10 cellular contexts compared by ENCODE assay signal in the genomic region with DNA sequence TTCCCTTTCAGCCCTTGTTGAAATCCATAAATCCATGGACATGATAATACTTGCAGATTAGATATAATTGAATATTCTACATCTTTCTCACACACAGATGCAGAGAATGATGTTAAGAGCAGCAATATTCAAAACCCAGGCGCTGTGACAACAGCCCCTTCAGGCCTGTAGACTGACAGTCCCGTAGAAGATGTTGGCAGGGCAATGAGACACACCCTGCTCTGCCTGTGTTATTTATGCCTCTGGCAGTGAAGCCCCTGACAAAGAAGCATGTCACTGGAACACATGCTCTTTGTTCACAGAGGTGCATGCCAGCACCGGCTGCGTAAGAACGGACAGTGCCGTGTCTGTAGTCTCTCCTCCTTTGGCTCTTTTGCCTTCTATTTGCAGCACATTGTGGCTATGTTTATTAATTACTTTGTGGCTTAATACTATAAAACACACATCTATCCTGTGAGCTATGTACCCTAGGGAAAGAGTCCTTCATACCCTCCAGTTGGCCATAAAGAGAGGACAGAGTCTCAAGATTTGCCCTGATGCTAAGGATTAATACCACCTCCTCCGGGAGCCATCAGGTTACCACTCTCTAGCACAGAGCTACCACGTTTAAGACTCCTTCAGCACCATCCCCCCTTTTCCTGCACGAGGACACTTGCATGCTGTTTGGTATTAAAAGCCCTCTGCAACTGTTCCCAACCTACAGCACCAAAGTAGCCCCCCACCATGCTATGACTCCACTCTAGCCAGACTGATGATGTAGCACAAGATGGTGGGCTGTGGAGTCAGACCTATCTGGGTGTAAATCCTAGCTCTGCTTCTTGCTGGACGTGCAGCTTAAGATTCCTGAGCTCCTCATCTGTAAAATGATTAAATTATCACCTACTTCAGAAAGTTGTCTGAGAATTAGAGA. TPM values are rescaled to one million over a fixed set of nuclear protein-coding genes. Genes with fewer than 3 reads are reported as not detected.
DNase-seq lines count a peak whose midpoint lies in the region; ATAC-seq and TF ChIP-seq lines count a peak whose summit lies in the region.
"Had no signal": no experiment of that assay in that cellular context is flagged by ENCODE, and none has a peak within 500 bp of the region (broad histone marks: within the 10 kb centered on the region; RNA-seq: fewer than 3 reads in every experiment).

No MANE protein-coding gene starts in this region.

- no peak overlapping the region for H3K9ac ChIP-seq in neural cell (ENCODE audit: low read length)

- intact Hi-C loops in CD4-positive, alpha-beta T cell (cut with DNase I, micrococcal nuclease) = loop anchor here (1.0 to 10.0 kb wide), 6 partner anchors 51 to 1124 kb away; a partner anchor contains a TSS

- H3K4me3 Mint-ChIP-seq in CD4-positive, alpha-beta T cell = peak overlapping the region; percentile 93
- no peak overlapping the region for H3K4me3 Mint-ChIP-seq in GM23338

- H3K4me1 Mint-ChIP-seq in CD4-positive, alpha-beta T cell (ENCODE audit: low read depth) = peaks cover 55% of the 10 kb centered on the region
- H3K4me1 Mint-ChIP-seq in GM23338 = peaks cover 6% of the 10 kb centered on the region

- H3K4me2 ChIP-seq in neural cell (ENCODE audit: low read length) (no peak overlapping the region), GM23338 (no peak overlapping the region)

- H3F3A ChIP-seq in neural cell (ENCODE audit: insufficient read depth, low read length, poor library complexity, severe bottlenecking) (no peaks in the 10 kb centered on the region), GM23338 (replicated peaks; ENCODE audit: low read depth) (no peaks in the 10 kb centered on the region)

- H3K36me3 ChIP-seq in neural cell (ENCODE audit: insufficient read depth, low read length) (no peaks in the 10 kb centered on the region), GM23338 (ENCODE audit: insufficient read depth) (no peaks in the 10 kb centered on the region)

- no peaks in the 10 kb centered on the region for H3K27me3 ChIP-seq in CD4-positive, alpha-beta T cell (ENCODE audit: control insufficient read depth, insufficient read depth, low read length)
- H3K27me3 ChIP-seq in neural cell (ENCODE audit: insufficient read depth, low read depth, low read length) (peaks cover 13% of the 10 kb centered on the region), GM23338 (ENCODE audit: insufficient read depth) (peaks cover 83% of the 10 kb centered on the region)

- no peak for TF ChIP-seq EP300 in neural cell (conservative IDR thresholded peaks at IDR 0.05; ENCODE audit: poor library complexity, severe bottlenecking)

- H3K27ac Mint-ChIP-seq in CD4-positive, alpha-beta T cell = peak overlapping the region; percentile 89
- H3K27ac Mint-ChIP-seq in GM23338 = no peak overlapping the region

- TF ChIP-seq CTCF in CD4-positive, alpha-beta T cell (IDR thresholded peaks at IDR 0.05) = no peak
- no peak for TF ChIP-seq CTCF in epithelial cell of esophagus (IDR thresholded peaks at IDR 0.05; ENCODE audit: insufficient read depth, low read depth, low read length, missing control alignments)
- no peak for TF ChIP-seq CTCF in neural cell (IDR thresholded peaks at IDR 0.05; ENCODE audit: poor library complexity, severe bottlenecking)
- no peak for TF ChIP-seq CTCF in GM23338 (conservative IDR thresholded peaks at IDR 0.05; ENCODE audit: low read depth in 2 of 2)

- no peaks in the 10 kb centered on the region for H3K9me3 Mint-ChIP-seq in CD4-positive, alpha-beta T cell
- peaks cover 3% of the 10 kb centered on the region; the same call in 1 of the 3 replicates for H3K9me3 Mint-ChIP-seq in GM23338

- peaks cover 5% of the 10 kb centered on the region; the same call in 1 of the 2 replicates for H3K4me1 ChIP-seq in GM23338 (ENCODE audit: insufficient read depth)

- peaks cover 4% of the 10 kb centered on the region for H3K36me3 Mint-ChIP-seq in CD4-positive, alpha-beta T cell (ENCODE audit: low read depth)
- peaks cover 8% of the 10 kb centered on the region; the same call in 1 of the 3 replicates for H3K36me3 Mint-ChIP-seq in GM23338 (ENCODE audit: low read depth)

- H2AFZ ChIP-seq in neural cell (ENCODE audit: low read depth, low read length) (peak overlapping the region; percentile 33), GM23338 (no peak overlapping the region)

- no peaks in the 10 kb centered on the region for H3K27me3 Mint-ChIP-seq in CD4-positive, alpha-beta T cell
- H3K27me3 Mint-ChIP-seq in GM23338 (ENCODE audit: insufficient read depth, low read depth, poor library complexity) = peaks cover 70% of the 10 kb centered on the region

- POLR2A ChIA-PET in CD4-positive, alpha-beta T cell (lab: Charles Lee) = interaction anchor here (0.6 to 6.9 kb wide), 9 partner anchors 11 to 275 kb away, joined by 3 to 181 read pairs (median 17); a partner anchor contains a TSS

- no peak overlapping the region for H3K27ac ChIP-seq in CD4-positive, alpha-beta T cell (ENCODE audit: low read depth, low read length)
- no peak overlapping the region for H3K27ac ChIP-seq in neural cell (ENCODE audit: low read length)
- H3K27ac ChIP-seq in GM23338 (ENCODE audit: low read depth) = no peak overlapping the region

- no peak for ATAC-seq in CD4-positive, alpha-beta T cell (ENCODE audit: poor library complexity)
- ATAC-seq in GM23338 (no peak), HG03378 (IDR thresholded peaks at IDR 0.05; ENCODE audit: unreplicated experiment) (no peak)

- no peaks in the 10 kb centered on the region for H4K20me1 ChIP-seq in neural cell (ENCODE audit: insufficient read depth)
- peaks cover 16% of the 10 kb centered on the region for H4K20me1 ChIP-seq in GM23338 (replicated peaks; ENCODE audit: insufficient read depth)

- CTCF ChIA-PET in CD4-positive, alpha-beta T cell (lab: Charles Lee) = interaction anchor here (1.3 to 7.1 kb wide), 2 partner anchors 59 to 64 kb away, joined by 3 to 74 read pairs; a partner anchor contains a TSS

- no peak for DNase-seq in CD4-positive, alpha-beta T cell
- peak; percentile 18 for DNase-seq in NCI-H82 treated with DMSO at 0.1 percent for 48 hours (lab: John Stamatoyannopoulos, UW; ENCODE audit: unreplicated experiment)
- DNase-seq in epithelial cell of esophagus (ENCODE audit: low read depth) = peak; percentile 33
- no peak for DNase-seq in GM23338 (ENCODE audit: low spot score)
- DNase-seq in NCI-H1436 (lab: John Stamatoyannopoulos, UW) = no peak
- DNase-seq in NOMO-1 (lab: John Stamatoyannopoulos, UW; ENCODE audit: unreplicated experiment in 2 of 2) = no peak

- peaks cover 13% of the 10 kb centered on the region for H3K79me2 ChIP-seq in neural cell (replicated peaks; ENCODE audit: insufficient read depth, low read length)
- peaks cover 12% of the 10 kb centered on the region for H3K79me2 ChIP-seq in GM23338 (replicated peaks; ENCODE audit: insufficient read depth)

- H3K9me2 ChIP-seq in neural cell (ENCODE audit: insufficient read depth, low read length) = no peaks in the 10 kb centered on the region
- H3K9me2 ChIP-seq in GM23338 (ENCODE audit: insufficient read depth) = no peaks in the 10 kb centered on the region

- no peak for TF ChIP-seq RAD21 in neural cell (conservative IDR thresholded peaks at IDR 0.05)

- H3K4me3 ChIP-seq in epithelial cell of esophagus (ENCODE audit: low read length) (no peak overlapping the region), neural cell (ENCODE audit: low read length) (no peak overlapping the region), GM23338 (no peak overlapping the region)

- no peaks in the 10 kb centered on the region for H3K9me3 ChIP-seq in CD4-positive, alpha-beta T cell (ENCODE audit: control insufficient read depth, low read length)
- no peaks in the 10 kb centered on the region for H3K9me3 ChIP-seq in neural cell (ENCODE audit: low read length)

TF ChIP-seq in neural cell, 6 proteins besides CTCF, POLR2A, EP300 and RAD21 (continues in another document):
- TF ChIP-seq POLR2AphosphoS5 (IDR thresholded peaks at IDR 0.05) = no peak
- TF ChIP-seq EZH2 (IDR thresholded peaks at IDR 0.05; ENCODE audit: borderline replicate concordance, insufficient read depth, low read length, poor library complexity, severe bottlenecking) = no peak

TF ChIP-seq in GM23338, 12 proteins besides CTCF, POLR2A, EP300 and RAD21 (continues in another document):
- TF ChIP-seq ZNF331 (CRISPR knock-in tag; IDR thresholded peaks at IDR 0.05; ENCODE audit: low read depth) (no peak), CREB1 (CRISPR knock-in tag; IDR thresholded peaks at IDR 0.05; ENCODE audit: low read depth) (no peak), JUNB (IDR thresholded peaks at IDR 0.05; ENCODE audit: unreplicated experiment) (no peak), STAT1 (IDR thresholded peaks at IDR 0.05; ENCODE audit: unreplicated experiment) (no peak), POLR2AphosphoS5 (IDR thresholded peaks at IDR 0.05; ENCODE audit: low read depth) (no peak), NANOG (IDR thresholded peaks at IDR 0.05; ENCODE audit: borderline replicate concordance) (no peak), EZH2phosphoT487 (IDR thresholded peaks at IDR 0.05; ENCODE audit: unreplicated experiment) (no peak)
- TF ChIP-seq, protein P1, sequence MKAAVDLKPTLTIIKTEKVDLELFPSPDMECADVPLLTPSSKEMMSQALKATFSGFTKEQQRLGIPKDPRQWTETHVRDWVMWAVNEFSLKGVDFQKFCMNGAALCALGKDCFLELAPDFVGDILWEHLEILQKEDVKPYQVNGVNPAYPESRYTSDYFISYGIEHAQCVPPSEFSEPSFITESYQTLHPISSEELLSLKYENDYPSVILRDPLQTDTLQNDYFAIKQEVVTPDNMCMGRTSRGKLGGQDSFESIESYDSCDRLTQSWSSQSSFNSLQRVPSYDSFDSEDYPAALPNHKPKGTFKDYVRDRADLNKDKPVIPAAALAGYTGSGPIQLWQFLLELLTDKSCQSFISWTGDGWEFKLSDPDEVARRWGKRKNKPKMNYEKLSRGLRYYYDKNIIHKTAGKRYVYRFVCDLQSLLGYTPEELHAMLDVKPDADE (IDR thresholded peaks at IDR 0.05) = no peak

RNA-seq across cellular contexts. Expression of a gene that starts 2.0 kb away (rescaled TPM):
- total RNA-seq in CD4-positive, alpha-beta T cell = 100 to 1,000 TPM; 178 to 192 TPM
- polyA plus RNA-seq in neural cell (3.7 and 4.1 TPM in 2 replicates), GM23338 (2016; fragmentation: Nextera tagmentation; extraction: Ambion mirVana) (114 and 117 TPM in 2 replicates)
- polyA minus RNA-seq in neural cell = 2.2 and 4.5 TPM in 2 replicates
- total RNA-seq in GM23338 (2014; rRNA removed; shearing (Covaris generic)) = 13.1 and 21.0 TPM in 2 replicates

RNA-seq across cellular contexts. Expression of a gene that starts 43.2 kb away (rescaled TPM):
- under 1 TPM; 0.30 to 0.34 TPM for total RNA-seq in CD4-positive, alpha-beta T cell
- not detected in 2 replicates for polyA plus RNA-seq in neural cell
- polyA minus RNA-seq in neural cell = not detected in 2 replicates
- not detected in 2 replicates for total RNA-seq in GM23338 (2014; rRNA removed; shearing (Covaris generic))
- not detected in 2 replicates for polyA plus RNA-seq in GM23338 (2016; fragmentation: Nextera tagmentation; extraction: Ambion mirVana)
- total RNA-seq: dermis microvascular lymphatic vessel endothelial cell, LHCN-M2 had no signal

RNA-seq across cellular contexts. Expression of a gene that starts 58.9 kb away (rescaled TPM):
- total RNA-seq in CD4-positive, alpha-beta T cell = 10 to 100 TPM; 42.8 to 45.8 TPM
- polyA plus RNA-seq in neural cell (15.0 and 15.4 TPM in 2 replicates), GM23338 (2016; fragmentation: Nextera tagmentation; extraction: Ambion mirVana) (4.7 and 5.0 TPM in 2 replicates)
- polyA minus RNA-seq in neural cell = 24.5 and 27.5 TPM in 2 replicates
- 6.4 and 9.7 TPM in 2 replicates for total RNA-seq in GM23338 (2014; rRNA removed; shearing (Covaris generic))

Comparison
In these comparisons a context has a peak if more than half of its experiments do, and no peak if none do; other contexts are left out.
1. DNase-seq: peak in NCI-H82 treated with DMSO at 0.1 percent for 48 hours (single experiment) and epithelial cell of esophagus (single experiment); none in CD4-positive, alpha-beta T cell (0 of 10), GM23338 (single experiment), NCI-H1436 (single experiment) and NOMO-1 (0 of 2).